In genomic region chr1:109482796-109483638, GRCh38 we compare ENCODE assay signal across 8 cellular contexts. TPM values are rescaled to one million over a fixed set of nuclear protein-coding genes. Genes with fewer than 3 reads are reported as not detected.
DNase-seq lines count a peak whose midpoint lies in the region; ATAC-seq, FAIRE-seq and TF ChIP-seq lines count a peak whose summit lies in the region.

No MANE protein-coding gene starts in this region.

- in situ Hi-C loops in brain microvascular endothelial cell (cut with HindIII; ENCODE audit: low pct_ligation_motif_present, low sequenced_read_pairs) = no loop called here

- no peak for FAIRE-seq in keratinocyte (lab: Jason Lieb, UNC)
- FAIRE-seq in H54 (lab: Jason Lieb, UNC) = no peak

- H3K79me2 ChIP-seq in keratinocyte (ENCODE audit: control insufficient read depth, insufficient read depth, low read length) = peaks cover 5% of the 10 kb centered on the region

- no peaks in the 10 kb centered on the region for H3K9me3 ChIP-seq in keratinocyte (ENCODE audit: control insufficient read depth, low read depth, low read length)

- peak overlapping the region; percentile 71 for H3K4me2 ChIP-seq in keratinocyte (ENCODE audit: control insufficient read depth, extremely low read depth, insufficient read depth, low read depth, low read length)

- peak; percentile 11 for ATAC-seq in GM19035 (IDR thresholded peaks at IDR 0.05; ENCODE audit: unreplicated experiment)
- peak; percentile 32 for ATAC-seq in HG03175 (IDR thresholded peaks at IDR 0.05; ENCODE audit: unreplicated experiment)

- TF ChIP-seq CTCF in brain microvascular endothelial cell (IDR thresholded peaks at IDR 0.05; ENCODE audit: low read depth, low read length, missing control alignments) (peak; percentile 29), keratinocyte (optimal IDR thresholded peaks at IDR 0.05 in 1 of 3, IDR thresholded peaks at IDR 0.05 in 1 of 3, conservative IDR thresholded peaks at IDR 0.05 in 1 of 3; ENCODE audit: extremely low read depth in 1 of 3, insufficient read depth in 2 of 3, low read length in 3 of 3) (peak in 1 of 3 experiments; percentile 8)

- H3K4me3 ChIP-seq in brain microvascular endothelial cell (ENCODE audit: low read depth, low read length) = peak overlapping the region; percentile 66
- peak overlapping the region; percentile 33 to 51 (median 39) for H3K4me3 ChIP-seq in keratinocyte (ENCODE audit: control insufficient read depth in 2 of 3, extremely low read depth in 1 of 3, insufficient read depth in 2 of 3, low read depth in 1 of 3, low read length in 3 of 3)

- H3K9ac ChIP-seq in keratinocyte (ENCODE audit: control insufficient read depth, extremely low read depth, insufficient read depth, low read length) = no peak overlapping the region

- H2AFZ ChIP-seq in keratinocyte (ENCODE audit: control insufficient read depth, low read length) = peak overlapping the region; percentile 31

- no peaks in the 10 kb centered on the region for H4K20me1 ChIP-seq in keratinocyte (ENCODE audit: control insufficient read depth, extremely low read depth, insufficient read depth, low read length)

- H3K27ac ChIP-seq in brain microvascular endothelial cell (no peak overlapping the region), keratinocyte (ENCODE audit: control insufficient read depth, insufficient read depth, low read length) (no peak overlapping the region)

- H3K9me1 ChIP-seq in keratinocyte (ENCODE audit: control insufficient read depth, extremely low read depth, insufficient read depth, low read length) = peaks cover 4% of the 10 kb centered on the region

- H3K27me3 ChIP-seq in brain microvascular endothelial cell (replicated peaks) (no peaks in the 10 kb centered on the region), keratinocyte (ENCODE audit: control insufficient read depth, extremely low read depth, insufficient read depth, low read length) (peaks cover 23% of the 10 kb centered on the region)

- H3K4me1 ChIP-seq in keratinocyte (ENCODE audit: control insufficient read depth, extremely low read depth, insufficient read depth, low read length) = peaks cover 11% of the 10 kb centered on the region

- peaks cover 4% of the 10 kb centered on the region for H3K36me3 ChIP-seq in brain microvascular endothelial cell (replicated peaks)
- peaks cover 3 to 6% of the 10 kb centered on the region in 2 experiments for H3K36me3 ChIP-seq in keratinocyte (ENCODE audit: control insufficient read depth in 2 of 2, extremely low read depth in 1 of 2, insufficient read depth in 2 of 2, low read length in 2 of 2)

- DNase-seq in Ammon's horn (ENCODE audit: low spot score) (peak; percentile 69), SK-N-DZ (ENCODE audit: low spot score) (peak; percentile 88), brain microvascular endothelial cell (no peak), keratinocyte (ENCODE audit: low read depth, low spot score) (no peak), H54 (ENCODE audit: insufficient read length, low spot score) (no peak)
- DNase-seq in stimulated activated CD8-positive, alpha-beta memory T cell treated with anti-CD3 and anti-CD28 coated beads, Interleukin-7, amount 100 ng/mL, for 4 hours (ENCODE audit: low read depth in 2 of 2) = peak; percentile 9 to 36

- no peak for TF ChIP-seq POLR2A in H54 (IDR thresholded peaks at IDR 0.05; ENCODE audit: low read depth, low read length)

- dilution Hi-C loops in keratinocyte (cut with MboI; ENCODE audit: extremely low pct_ligation_motif_present, low sequenced_read_pairs) = no loop called here

RNA-seq across cellular contexts. Expression of gene ATXN7L2, which starts 0.7 kb away (rescaled TPM):
- 11.1 and 15.7 TPM in 2 replicates for polyA plus RNA-seq in SK-N-DZ (2014; cell fraction: cytosol; rRNA removed)
- polyA plus RNA-seq in SK-N-DZ (2014; cell fraction: nucleus; rRNA removed) = 43.6 and 59.5 TPM in 2 replicates
- polyA plus RNA-seq in keratinocyte = 1.2 to 2.0 TPM (median 1.5 TPM) in 3 replicates
- polyA plus RNA-seq in keratinocyte (2011; ENCODE audit: low read depth) = 1.2 TPM
- 0.51 and 1.2 TPM in 2 replicates for polyA plus RNA-seq in keratinocyte (2011; cell fraction: cytosol; rRNA removed)
- polyA plus RNA-seq in keratinocyte (2011; cell fraction: nucleus; rRNA removed) = 3.9 and 5.1 TPM in 2 replicates
- 1.9 and 2.4 TPM in 2 replicates for polyA plus RNA-seq in keratinocyte (2012; ENCODE audit: low replicate concordance)
- polyA minus RNA-seq in keratinocyte = 0.59 to 1.8 TPM (median 0.93 TPM) in 3 replicates
- polyA minus RNA-seq in keratinocyte (2011; cell fraction: cytosol; rRNA and poly(A)+ RNA removed) = 2.3 TPM
- 1.0 and 1.8 TPM in 2 replicates for polyA minus RNA-seq in keratinocyte (2011; cell fraction: nucleus; rRNA and poly(A)+ RNA removed)

RNA-seq across cellular contexts. Expression of gene CYB561D1, which starts 10.9 kb away (rescaled TPM):
- 7.8 and 8.4 TPM in 2 replicates for polyA plus RNA-seq in SK-N-DZ (2014; cell fraction: cytosol; rRNA removed)
- polyA plus RNA-seq in SK-N-DZ (2014; cell fraction: nucleus; rRNA removed) = 6.6 and 8.0 TPM in 2 replicates
- 4.9 to 7.6 TPM (median 5.0 TPM) in 3 replicates for polyA plus RNA-seq in keratinocyte
- 4.6 TPM for polyA plus RNA-seq in keratinocyte (2011; ENCODE audit: low read depth)
- 3.8 and 4.0 TPM in 2 replicates for polyA plus RNA-seq in keratinocyte (2011; cell fraction: cytosol; rRNA removed)
- 9.9 and 10.3 TPM in 2 replicates for polyA plus RNA-seq in keratinocyte (2011; cell fraction: nucleus; rRNA removed)
- 6.0 and 8.9 TPM in 2 replicates for polyA plus RNA-seq in keratinocyte (2012; ENCODE audit: low replicate concordance)
- 9.5 to 12.7 TPM (median 9.6 TPM) in 3 replicates for polyA minus RNA-seq in keratinocyte
- 5.0 TPM for polyA minus RNA-seq in keratinocyte (2011; cell fraction: cytosol; rRNA and poly(A)+ RNA removed)
- 6.4 and 9.5 TPM in 2 replicates for polyA minus RNA-seq in keratinocyte (2011; cell fraction: nucleus; rRNA and poly(A)+ RNA removed)

RNA-seq across cellular contexts. Expression of gene SYPL2, which starts 16.7 kb away (rescaled TPM):
- 0.07 and 0.08 TPM in 2 replicates for polyA plus RNA-seq in SK-N-DZ (2014; cell fraction: cytosol; rRNA removed)
- not detected in 2 replicates for polyA plus RNA-seq in SK-N-DZ (2014; cell fraction: nucleus; rRNA removed)
- polyA plus RNA-seq in keratinocyte = not detected in 3 replicates
- not detected for polyA plus RNA-seq in keratinocyte (2011; ENCODE audit: low read depth)
- not detected in 2 replicates for polyA plus RNA-seq in keratinocyte (2011; cell fraction: cytosol; rRNA removed)
- polyA plus RNA-seq in keratinocyte (2011; cell fraction: nucleus; rRNA removed) = not detected in 2 replicates
- not detected in 2 replicates for polyA plus RNA-seq in keratinocyte (2012; ENCODE audit: low replicate concordance)
- not detected in 3 replicates for polyA minus RNA-seq in keratinocyte
- polyA minus RNA-seq in keratinocyte (2011; cell fraction: cytosol; rRNA and poly(A)+ RNA removed) = not detected
- polyA minus RNA-seq in keratinocyte (2011; cell fraction: nucleus; rRNA and poly(A)+ RNA removed) = not detected in 2 replicates

RNA-seq across cellular contexts. Expression of gene AMIGO1, which starts 26.5 kb away (rescaled TPM):
- 3.3 and 4.5 TPM in 2 replicates for polyA plus RNA-seq in SK-N-DZ (2014; cell fraction: cytosol; rRNA removed)
- polyA plus RNA-seq in SK-N-DZ (2014; cell fraction: nucleus; rRNA removed) = 2.1 and 2.6 TPM in 2 replicates
- 0.20 to 0.26 TPM (median 0.24 TPM) in 3 replicates for polyA plus RNA-seq in keratinocyte
- polyA plus RNA-seq in keratinocyte (2011; ENCODE audit: low read depth) = not detected
- polyA plus RNA-seq in keratinocyte (2011; cell fraction: cytosol; rRNA removed) = 0.21 and 0.23 TPM in 2 replicates
- 0.37 and 0.60 TPM in 2 replicates for polyA plus RNA-seq in keratinocyte (2011; cell fraction: nucleus; rRNA removed)
- polyA plus RNA-seq in keratinocyte (2012; ENCODE audit: low replicate concordance) = 0.21 and 0.52 TPM in 2 replicates
- polyA minus RNA-seq in keratinocyte = 0.33 to 1.3 TPM (median 0.45 TPM) in 3 replicates
- not detected for polyA minus RNA-seq in keratinocyte (2011; cell fraction: cytosol; rRNA and poly(A)+ RNA removed)
- polyA minus RNA-seq in keratinocyte (2011; cell fraction: nucleus; rRNA and poly(A)+ RNA removed) = 0.21 and 0.39 TPM in 2 replicates

RNA-seq across cellular contexts. Expression of gene GPR61, which starts 56.7 kb away (rescaled TPM):
- polyA plus RNA-seq in SK-N-DZ (2014; cell fraction: cytosol; rRNA removed) = not detected in 2 replicates
- polyA plus RNA-seq in SK-N-DZ (2014; cell fraction: nucleus; rRNA removed) = not detected in 2 replicates
- 0.12 to 0.17 TPM in 2 of 3 replicates, not detected in the other for polyA plus RNA-seq in keratinocyte
- polyA plus RNA-seq in keratinocyte (2011; ENCODE audit: low read depth) = not detected
- polyA plus RNA-seq in keratinocyte (2011; cell fraction: cytosol; rRNA removed) = not detected in 2 replicates
- 0.33 TPM in 1 of 2 replicates, not detected in the other for polyA plus RNA-seq in keratinocyte (2011; cell fraction: nucleus; rRNA removed)
- 0.59 TPM in 1 of 2 replicates, not detected in the other for polyA plus RNA-seq in keratinocyte (2012; ENCODE audit: low replicate concordance)
- polyA minus RNA-seq in keratinocyte = 0.03 TPM in 1 of 3 replicates, not detected in the others
- polyA minus RNA-seq in keratinocyte (2011; cell fraction: cytosol; rRNA and poly(A)+ RNA removed) = not detected
- not detected in 2 replicates for polyA minus RNA-seq in keratinocyte (2011; cell fraction: nucleus; rRNA and poly(A)+ RNA removed)

Comparison
In these comparisons a context has a peak if more than half of its experiments do, and no peak if none do; other contexts are left out.
1. DNase-seq: peak in Ammon's horn (single experiment), SK-N-DZ (single experiment) and stimulated activated CD8-positive, alpha-beta memory T cell treated with anti-CD3 and anti-CD28 coated beads, Interleukin-7, amount 100 ng/mL, for 4 hours (2 of 2); none in brain microvascular endothelial cell (single experiment), keratinocyte (single experiment) and H54 (single experiment).